9 cellular contexts compared by ENCODE assay signal in genomic region chr17:77645441-77646430, GRCh38.
DNase-seq lines count a peak whose midpoint lies in the region; ATAC-seq, FAIRE-seq and TF ChIP-seq lines count a peak whose summit lies in the region.
"Had no signal": no experiment of that assay in that cellular context is flagged by ENCODE, and none has a peak within 500 bp of the region (broad histone marks: within the 10 kb centered on the region; RNA-seq: fewer than 3 reads in every experiment).

No MANE protein-coding gene starts in this region.

- intact Hi-C loops in CD4-positive, alpha-beta T cell (cut with DNase I, micrococcal nuclease), result loop anchor here (2.0 to 10.0 kb wide), 3 partner anchors 21 to 367 kb away; no protein-coding TSS in a partner anchor
- intact Hi-C loops in spleen (cut with DNase I; ENCODE audit: low total_unique reads), result no loop called here

- no peak for TF ChIP-seq POLR2A in spleen (IDR thresholded peaks at IDR 0.05)

- H3K4me1 Mint-ChIP-seq in CD4-positive, alpha-beta T cell (ENCODE audit: low read depth), result peaks cover 20% of the 10 kb centered on the region
- peaks cover 2% of the 10 kb centered on the region for H3K4me1 Mint-ChIP-seq in astrocyte (ENCODE audit: low read depth, unreplicated experiment)

- H3K4me3 ChIP-seq in astrocyte (ENCODE audit: insufficient read depth, low read depth, low read length) (no peak overlapping the region), spleen (peak overlapping the region in 2 of 8 donors; percentile 23 to 54)

- H3K27ac Mint-ChIP-seq in CD4-positive, alpha-beta T cell, result peak overlapping the region; percentile 77
- H3K27ac Mint-ChIP-seq in astrocyte (ENCODE audit: unreplicated experiment), result no peak overlapping the region
- H3K27ac Mint-ChIP-seq: nephron had no signal

- no peaks in the 10 kb centered on the region for H3K79me2 ChIP-seq in astrocyte (ENCODE audit: insufficient read depth, low read length)

- H3K4me2 ChIP-seq in astrocyte (ENCODE audit: low read length), result peak overlapping the region; percentile 52

- peak overlapping the region; percentile 68 for H3K4me3 Mint-ChIP-seq in CD4-positive, alpha-beta T cell
- no peak overlapping the region for H3K4me3 Mint-ChIP-seq in astrocyte (ENCODE audit: unreplicated experiment)
- H3K4me3 Mint-ChIP-seq: nephron had no signal

- FAIRE-seq in astrocyte (lab: Jason Lieb, UNC), result no peak

- H3K27ac ChIP-seq in CD4-positive, alpha-beta T cell (ENCODE audit: low read depth, low read length), result no peak overlapping the region
- no peak overlapping the region for H3K27ac ChIP-seq in astrocyte (ENCODE audit: low read depth, low read length)
- peak overlapping the region in 1 of 8 donors; percentile 2 for H3K27ac ChIP-seq in spleen

- no peaks in the 10 kb centered on the region for H3K27me3 ChIP-seq in CD4-positive, alpha-beta T cell (ENCODE audit: control insufficient read depth, insufficient read depth, low read length)
- peaks cover 21% of the 10 kb centered on the region for H3K27me3 ChIP-seq in astrocyte (ENCODE audit: insufficient read depth, low read length)
- H3K27me3 ChIP-seq in spleen (replicated peaks in 1 of 7), result peaks cover 0 to 22% (median 5%) of the 10 kb centered on the region in 7 donors

- no peaks in the 10 kb centered on the region for H3K36me3 Mint-ChIP-seq in CD4-positive, alpha-beta T cell (ENCODE audit: low read depth)
- H3K36me3 Mint-ChIP-seq in astrocyte (ENCODE audit: low read depth, unreplicated experiment), result no peaks in the 10 kb centered on the region

- peaks cover 7% of the 10 kb centered on the region for H3K4me1 ChIP-seq in astrocyte (ENCODE audit: insufficient read depth, low read length)
- H3K4me1 ChIP-seq in spleen, result peaks cover 0 to 18% (median 7%) of the 10 kb centered on the region in 6 donors

- peak; percentile 16 to 64 (median 40) for DNase-seq in CD4-positive, alpha-beta T cell
- DNase-seq in activated CD4-positive, CD25-positive, alpha-beta regulatory T cell treated with anti-CD3 and anti-CD28 coated beads, Interleukin-2, amount 50 U/mL, for 72 hours, result peak; percentile 36
- DNase-seq in astrocyte (ENCODE audit: low read depth) (peak; percentile 8), spleen (peak; percentile 50), T1000 (lab: John Stamatoyannopoulos, UW) (no peak), NCI-H187 treated with DMSO at 0.1 percent for 48 hours (lab: John Stamatoyannopoulos, UW) (no peak)

- H3K27me3 Mint-ChIP-seq in CD4-positive, alpha-beta T cell, result no peaks in the 10 kb centered on the region
- peaks cover 29% of the 10 kb centered on the region for H3K27me3 Mint-ChIP-seq in astrocyte (ENCODE audit: low read depth, unreplicated experiment)

- H3K9me3 ChIP-seq in CD4-positive, alpha-beta T cell (ENCODE audit: control insufficient read depth, low read length), result no peaks in the 10 kb centered on the region
- H3K9me3 ChIP-seq in astrocyte (ENCODE audit: insufficient read depth, low read depth, low read length) (peaks cover 3% of the 10 kb centered on the region), spleen (peaks cover 0 to 8% (median 1%) of the 10 kb centered on the region in 8 donors)

- no peaks in the 10 kb centered on the region for H4K20me1 ChIP-seq in astrocyte (ENCODE audit: insufficient read depth, low read length)

- H3K36me3 ChIP-seq in astrocyte (ENCODE audit: insufficient read depth, low read length), result no peaks in the 10 kb centered on the region
- no peaks in the 10 kb centered on the region for H3K36me3 ChIP-seq in spleen

- no peak overlapping the region for H2AFZ ChIP-seq in astrocyte (ENCODE audit: low read depth, low read length)

- peak; percentile 88 for ATAC-seq in CD4-positive, alpha-beta T cell (ENCODE audit: poor library complexity)
- no peak for ATAC-seq in GM21367 (IDR thresholded peaks at IDR 0.05; ENCODE audit: unreplicated experiment)
- no peak for ATAC-seq in GM18907 (IDR thresholded peaks at IDR 0.05; ENCODE audit: unreplicated experiment)

- POLR2A ChIA-PET in CD4-positive, alpha-beta T cell (lab: Charles Lee), result interaction anchor here (0.6 to 3.4 kb wide), 11 partner anchors 12 to 374 kb away, joined by 3 to 43 read pairs (median 4); partner anchors contain the start of gene TNRC6C

- no peak overlapping the region for H3K9ac ChIP-seq in astrocyte (ENCODE audit: low read length)

- CTCF ChIA-PET in CD4-positive, alpha-beta T cell (lab: Charles Lee), result interaction anchor here (1.1 to 2.3 kb wide), 2 partner anchors 312 to 368 kb away, joined by 5 to 13 read pairs; partner anchors contain the start of gene TNRC6C

- no peak for TF ChIP-seq CTCF in CD4-positive, alpha-beta T cell (IDR thresholded peaks at IDR 0.05)
- TF ChIP-seq CTCF in astrocyte (IDR thresholded peaks at IDR 0.05; ENCODE audit: insufficient read depth, low read depth, low read length) (no peak), spleen (IDR thresholded peaks at IDR 0.05 in 8 of 11, conservative IDR thresholded peaks at IDR 0.05 in 3 of 11) (no peak)

- WGBS in spleen, 5 donors, result 39 to 57% (median 54%) methylated on average over 23 to 29 of the region's 29 CpGs

- no peaks in the 10 kb centered on the region for H3K9me3 Mint-ChIP-seq in CD4-positive, alpha-beta T cell
- H3K9me3 Mint-ChIP-seq in astrocyte (ENCODE audit: unreplicated experiment), result peaks cover 12% of the 10 kb centered on the region

Comparison
In these comparisons a context has a peak if more than half of its experiments do, and no peak if none do; other contexts are left out.
1. DNase-seq: peak in CD4-positive, alpha-beta T cell (10 of 10), activated CD4-positive, CD25-positive, alpha-beta regulatory T cell treated with anti-CD3 and anti-CD28 coated beads, Interleukin-2, amount 50 U/mL, for 72 hours (single experiment), astrocyte (single experiment) and spleen (single experiment); none in T1000 (single experiment) and NCI-H187 treated with DMSO at 0.1 percent for 48 hours (single experiment).